ENCODE assay signal across 1 cellular context in the genomic region with DNA sequence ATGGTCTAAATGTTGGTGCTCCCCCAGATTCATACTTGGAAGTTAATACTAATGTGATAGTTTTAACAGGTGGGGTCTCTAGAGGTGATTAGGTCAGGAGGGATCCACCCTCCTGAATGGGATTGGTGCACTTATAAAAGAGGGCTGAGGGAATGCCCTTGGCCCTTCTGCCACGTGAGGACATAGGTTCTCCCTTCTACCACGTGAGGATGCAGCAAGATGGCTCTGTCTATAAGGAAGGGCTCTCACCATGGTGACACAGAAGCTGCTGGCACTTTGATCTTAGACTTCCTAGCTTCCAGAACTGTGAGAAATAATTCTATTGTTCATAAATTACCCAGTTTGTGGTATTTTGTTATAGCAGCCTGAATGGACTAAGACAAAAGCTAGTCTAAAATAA.
TF ChIP-seq lines count a peak whose summit lies in the region.

No MANE protein-coding gene starts in this region.

TF ChIP-seq in WTC11, 78 proteins besides CTCF, POLR2A, EP300 and RAD21 (continued from another document):
- TF ChIP-seq, protein P1, sequence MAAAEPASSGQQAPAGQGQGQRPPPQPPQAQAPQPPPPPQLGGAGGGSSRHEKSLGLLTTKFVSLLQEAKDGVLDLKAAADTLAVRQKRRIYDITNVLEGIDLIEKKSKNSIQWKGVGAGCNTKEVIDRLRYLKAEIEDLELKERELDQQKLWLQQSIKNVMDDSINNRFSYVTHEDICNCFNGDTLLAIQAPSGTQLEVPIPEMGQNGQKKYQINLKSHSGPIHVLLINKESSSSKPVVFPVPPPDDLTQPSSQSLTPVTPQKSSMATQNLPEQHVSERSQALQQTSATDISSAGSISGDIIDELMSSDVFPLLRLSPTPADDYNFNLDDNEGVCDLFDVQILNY (CRISPR knock-in tag; IDR thresholded peaks at IDR 0.05), result no peak
- TF ChIP-seq, protein P2, sequence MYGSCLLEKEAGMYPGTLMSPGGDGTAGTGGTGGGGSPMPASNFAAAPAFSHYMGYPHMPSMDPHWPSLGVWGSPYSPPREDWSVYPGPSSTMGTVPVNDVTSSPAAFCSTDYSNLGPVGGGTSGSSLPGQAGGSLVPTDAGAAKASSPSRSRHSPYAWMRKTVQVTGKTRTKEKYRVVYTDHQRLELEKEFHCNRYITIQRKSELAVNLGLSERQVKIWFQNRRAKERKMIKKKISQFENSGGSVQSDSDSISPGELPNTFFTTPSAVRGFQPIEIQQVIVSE (CRISPR knock-in tag; IDR thresholded peaks at IDR 0.05; ENCODE audit: borderline replicate concordance), result no peak
- no peak for TF ChIP-seq CBFB (CRISPR knock-in tag; IDR thresholded peaks at IDR 0.05; ENCODE audit: low read depth)
- no peak for TF ChIP-seq ZNF671 (CRISPR knock-in tag; IDR thresholded peaks at IDR 0.05)
- TF ChIP-seq ETV6 (CRISPR knock-in tag; IDR thresholded peaks at IDR 0.05), result no peak
- TF ChIP-seq, protein P3, sequence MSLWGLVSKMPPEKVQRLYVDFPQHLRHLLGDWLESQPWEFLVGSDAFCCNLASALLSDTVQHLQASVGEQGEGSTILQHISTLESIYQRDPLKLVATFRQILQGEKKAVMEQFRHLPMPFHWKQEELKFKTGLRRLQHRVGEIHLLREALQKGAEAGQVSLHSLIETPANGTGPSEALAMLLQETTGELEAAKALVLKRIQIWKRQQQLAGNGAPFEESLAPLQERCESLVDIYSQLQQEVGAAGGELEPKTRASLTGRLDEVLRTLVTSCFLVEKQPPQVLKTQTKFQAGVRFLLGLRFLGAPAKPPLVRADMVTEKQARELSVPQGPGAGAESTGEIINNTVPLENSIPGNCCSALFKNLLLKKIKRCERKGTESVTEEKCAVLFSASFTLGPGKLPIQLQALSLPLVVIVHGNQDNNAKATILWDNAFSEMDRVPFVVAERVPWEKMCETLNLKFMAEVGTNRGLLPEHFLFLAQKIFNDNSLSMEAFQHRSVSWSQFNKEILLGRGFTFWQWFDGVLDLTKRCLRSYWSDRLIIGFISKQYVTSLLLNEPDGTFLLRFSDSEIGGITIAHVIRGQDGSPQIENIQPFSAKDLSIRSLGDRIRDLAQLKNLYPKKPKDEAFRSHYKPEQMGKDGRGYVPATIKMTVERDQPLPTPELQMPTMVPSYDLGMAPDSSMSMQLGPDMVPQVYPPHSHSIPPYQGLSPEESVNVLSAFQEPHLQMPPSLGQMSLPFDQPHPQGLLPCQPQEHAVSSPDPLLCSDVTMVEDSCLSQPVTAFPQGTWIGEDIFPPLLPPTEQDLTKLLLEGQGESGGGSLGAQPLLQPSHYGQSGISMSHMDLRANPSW (CRISPR knock-in tag; conservative IDR thresholded peaks at IDR 0.05; ENCODE audit: low read depth), result no peak
- TF ChIP-seq, protein P4, sequence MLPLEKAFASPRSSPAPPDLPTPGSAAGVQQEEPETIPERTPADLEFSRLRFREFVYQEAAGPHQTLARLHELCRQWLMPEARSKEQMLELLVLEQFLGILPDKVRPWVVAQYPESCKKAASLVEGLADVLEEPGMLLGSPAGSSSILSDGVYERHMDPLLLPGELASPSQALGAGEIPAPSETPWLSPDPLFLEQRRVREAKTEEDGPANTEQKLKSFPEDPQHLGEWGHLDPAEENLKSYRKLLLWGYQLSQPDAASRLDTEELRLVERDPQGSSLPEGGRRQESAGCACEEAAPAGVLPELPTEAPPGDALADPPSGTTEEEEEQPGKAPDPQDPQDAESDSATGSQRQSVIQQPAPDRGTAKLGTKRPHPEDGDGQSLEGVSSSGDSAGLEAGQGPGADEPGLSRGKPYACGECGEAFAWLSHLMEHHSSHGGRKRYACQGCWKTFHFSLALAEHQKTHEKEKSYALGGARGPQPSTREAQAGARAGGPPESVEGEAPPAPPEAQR (CRISPR knock-in tag; IDR thresholded peaks at IDR 0.05), result no peak
- TF ChIP-seq RELA (CRISPR knock-in tag; IDR thresholded peaks at IDR 0.05; ENCODE audit: borderline replicate concordance), result no peak
- no peak for TF ChIP-seq CREB1 (CRISPR knock-in tag; IDR thresholded peaks at IDR 0.05)
